8 cellular contexts compared by ENCODE assay signal in genomic region chr2:241148891-241149674, GRCh38. TPM values are rescaled to one million over a fixed set of nuclear protein-coding genes. Genes with fewer than 3 reads are reported as not detected.
A peak's percentile ranks its signal among the peaks of the same experiment; 100 is the strongest.
DNase-seq lines count a peak whose midpoint lies in the region; TF ChIP-seq lines count a peak whose summit lies in the region.

PASK (minus strand) TSS chr2:241149472; CDS start chr2:241143032, 6,440 bp downstream.

- peaks cover 48% of the 10 kb centered on the region for H3K4me1 Mint-ChIP-seq in HFFc6 (ENCODE audit: low read depth)

- H3K9me3 Mint-ChIP-seq in HFFc6 = no peaks in the 10 kb centered on the region

- peak; percentile 75 for DNase-seq in GM04504 (ENCODE audit: low read depth)
- peak; percentile 91 for DNase-seq in HFFc6
- DNase-seq in NB4 (ENCODE audit: low read depth) = peak; percentile 98
- peak; percentile 93 for DNase-seq in SK-N-DZ (ENCODE audit: low spot score)
- DNase-seq in activated naive CD4-positive, alpha-beta T cell treated with Interleukin-2 at 50 U/mL for 16 hours = peak; percentile 94
- peak; percentile 94 for DNase-seq in germinal center (ENCODE audit: low spot score)
- peak; percentile 78 for DNase-seq in non-pigmented ciliary epithelial cell (ENCODE audit: low read depth)
- peak; percentile 97 for DNase-seq in superior temporal gyrus (ENCODE audit: extremely low spot score)

- H3K4me3 Mint-ChIP-seq in HFFc6 = peak within 1 kb of the TSS; percentile 95

- peak within 1 kb of the TSS; percentile 92 for H3K27ac Mint-ChIP-seq in HFFc6

- H3K27me3 Mint-ChIP-seq in HFFc6 (ENCODE audit: insufficient read depth) = peaks cover 2% of the 10 kb centered on the region

- TF ChIP-seq CTCF in HFFc6 (IDR thresholded peaks at IDR 0.05) (no peak), NB4 (IDR thresholded peaks at IDR 0.05; ENCODE audit: low read depth, low read length) (no peak)

- peak; percentile 15 for TF ChIP-seq POLR2A in NB4 (IDR thresholded peaks at IDR 0.05; ENCODE audit: extremely low read depth, insufficient read length)

- peak within 1 kb of the TSS; percentile 95 for H3K4me3 ChIP-seq in NB4 (ENCODE audit: low read depth, low read length)

- peaks cover 6% of the 10 kb centered on the region; the same call in 1 of the 2 replicates for H3K36me3 Mint-ChIP-seq in HFFc6 (ENCODE audit: low read depth)

RNA-seq across cellular contexts. Expression of gene PASK, which starts in this region (rescaled TPM):
- total RNA-seq in HFFc6 (2021; fragmentation: NEBNext Ultra II Directional; extraction: Animal tissue kit (Norgen Biotek cat#: 25700)) = 1 to 10 TPM; 3.3 to 7.1 (median 6.0) TPM
- polyA plus RNA-seq in SK-N-DZ (2014; cell fraction: cytosol; rRNA removed) = 21.4 and 23.7 TPM in 2 replicates
- polyA plus RNA-seq in SK-N-DZ (2014; cell fraction: nucleus; rRNA removed) = 95.5 and 207 TPM in 2 replicates

Comparison
In these comparisons a context has a peak if more than half of its experiments do, and no peak if none do; other contexts are left out.
1. Peak in every context shown above with its lines: DNase-seq and H3K4me3 ChIP-seq.